In genomic region chr1:198657550-198658064, GRCh38 we compare ENCODE assay signal across 8 cellular contexts. TPM values are rescaled to one million over a fixed set of nuclear protein-coding genes. Genes with fewer than 3 reads are reported as not detected.
DNase-seq lines count a peak whose midpoint lies in the region; ATAC-seq and TF ChIP-seq lines count a peak whose summit lies in the region.

No MANE protein-coding gene starts in this region.

- TF ChIP-seq EP300 in transverse colon (IDR thresholded peaks at IDR 0.05; ENCODE audit: low read depth) = no peak

- intact Hi-C loops in A673 (cut with micrococcal nuclease; ENCODE audit: unreplicated experiment) (no loop called here), transverse colon (cut with DNase I; ENCODE audit: low total_unique reads) (no loop called here), testis (cut with DNase I; ENCODE audit: low total_unique reads) (no loop called here)

- BruUV-seq in A673 (replicated peaks; lab: Mats Ljungman, UMichigan) = no TSS peak

- H3K9me3 ChIP-seq in A673 (ENCODE audit: low read depth, low read length, poor library complexity, severe bottlenecking) (no peaks in the 10 kb centered on the region), transverse colon (no peaks in the 10 kb centered on the region), testis (no peaks in the 10 kb centered on the region)

- H3K4me3 ChIP-seq in A673 (ENCODE audit: low read depth, low read length, poor library complexity, severe bottlenecking) (no peak overlapping the region), fibroblast of mammary gland (ENCODE audit: control insufficient read depth, low read depth, low read length) (no peak overlapping the region), transverse colon (no peak overlapping the region), testis (no peak overlapping the region)

- ATAC-seq in GM18861 (IDR thresholded peaks at IDR 0.05; ENCODE audit: unreplicated experiment) (peak; percentile 34), HG03354 (IDR thresholded peaks at IDR 0.05; ENCODE audit: poor library complexity, severe bottlenecking, unreplicated experiment) (peak; percentile 51)

- H3K27me3 ChIP-seq in A673 (replicated peaks; ENCODE audit: insufficient read depth, low read depth, low read length, poor library complexity) (no peaks in the 10 kb centered on the region), transverse colon (no peaks in the 10 kb centered on the region), testis (no peaks in the 10 kb centered on the region)

- no peak for TF ChIP-seq POLR2A in transverse colon (IDR thresholded peaks at IDR 0.05)
- TF ChIP-seq POLR2A in testis (IDR thresholded peaks at IDR 0.05) = no peak

- H3K4me1 ChIP-seq in A673 (ENCODE audit: insufficient read depth, low read length, poor library complexity, severe bottlenecking) (peaks cover 18% of the 10 kb centered on the region), transverse colon (peaks cover 0 to 10% (median 3%) of the 10 kb centered on the region in 4 donors), testis (no peaks in the 10 kb centered on the region)

- peak overlapping the region; percentile 12 for H3K27ac ChIP-seq in A673 (ENCODE audit: low read depth, low read length, poor library complexity, severe bottlenecking)
- H3K27ac ChIP-seq in transverse colon = peak overlapping the region; percentile 59 to 70 (median 65)
- no peak overlapping the region for H3K27ac ChIP-seq in testis

- POLR2A ChIA-PET in A673 (lab: Charles Lee; ENCODE audit: low non-redundant PET) = no interaction called here

- in situ Hi-C loops in transverse colon (cut with MboI; ENCODE audit: low pct_ligation_motif_present in 1 of 4, low pct_unique_long_range_greater_than_20kb in 1 of 4, low sequenced_read_pairs in 3 of 4) = no loop called here

- TF ChIP-seq CTCF in A673 (conservative IDR thresholded peaks at IDR 0.05; ENCODE audit: low read depth, low read length) (no peak), fibroblast of mammary gland (conservative IDR thresholded peaks at IDR 0.05; ENCODE audit: control insufficient read depth, insufficient read depth, low read depth, low read length) (no peak), transverse colon (IDR thresholded peaks at IDR 0.05) (no peak), testis (IDR thresholded peaks at IDR 0.05) (no peak)

- H3K36me3 ChIP-seq in A673 (ENCODE audit: insufficient read depth, low read length, poor library complexity, severe bottlenecking) (no peaks in the 10 kb centered on the region), transverse colon (no peaks in the 10 kb centered on the region), testis (ENCODE audit: low read depth, missing control alignments) (no peaks in the 10 kb centered on the region)

- DNase-seq in A673 (ENCODE audit: low spot score) = peak; percentile 53
- DNase-seq in SKM-1 treated with dmso at 0.1 percent for 144 hours (lab: John Stamatoyannopoulos, UW; ENCODE audit: unreplicated experiment) = peak; percentile 89
- peak; percentile 94 for DNase-seq in fibroblast of mammary gland (ENCODE audit: low read depth)
- no peak for DNase-seq in transverse colon
- no peak for DNase-seq in NCI-H526 treated with DMSO at 0.1 percent for 48 hours (lab: John Stamatoyannopoulos, UW)
- DNase-seq in testis = no peak

- 13 to 18% methylated on average over 3 of the region's 3 CpGs for WGBS in transverse colon (ENCODE audit: low coverage in 1 of 2), 2 donors
- 29 to 42% methylated on average over 3 of the region's 3 CpGs for WGBS in testis, 2 donors

- CTCF ChIA-PET in A673 (lab: Charles Lee) = no interaction called here

RNA-seq across cellular contexts. Expression of gene PTPRC, which starts 18.8 kb away (rescaled TPM):
- total RNA-seq in A673 (2021) = not detected in 2 replicates
- total RNA-seq in transverse colon = 10 to 100 TPM in 3 of 4 donors, 1 to 10 TPM in 1; 6.4 to 50.7 (median 25.6) TPM
- 1 to 10 TPM; 5.1 to 9.7 TPM for total RNA-seq in testis
- polyA plus RNA-seq in testis (ENCODE audit: insufficient read depth, low read depth, low replicate concordance) = 10.8 TPM

Comparison
In these comparisons a context has a peak if more than half of its experiments do, and no peak if none do; other contexts are left out.
1. DNase-seq: peak in A673 (single experiment), SKM-1 treated with dmso at 0.1 percent for 144 hours (single experiment) and fibroblast of mammary gland (single experiment); none in transverse colon (single experiment), NCI-H526 treated with DMSO at 0.1 percent for 48 hours (single experiment) and testis (single experiment).
2. H3K27ac ChIP-seq: peak in A673 (single experiment) and transverse colon (4 of 4); none in testis (0 of 2).